Comparison of ENCODE assay signal across 9 cellular contexts in genomic region chr1:1419812-1420653, GRCh38. TPM values are rescaled to one million over a fixed set of nuclear protein-coding genes. Genes with fewer than 3 reads are reported as not detected.
DNase-seq lines count a peak whose midpoint lies in the region; ATAC-seq, FAIRE-seq and TF ChIP-seq lines count a peak whose summit lies in the region.
"Had no signal": no experiment of that assay in that cellular context is flagged by ENCODE, and none has a peak within 500 bp of the region (broad histone marks: within the 10 kb centered on the region; RNA-seq: fewer than 3 reads in every experiment).

No MANE protein-coding gene starts in this region.

- peaks cover 4% of the 10 kb centered on the region for H3K4me1 ChIP-seq in iPS-15b (ENCODE audit: control insufficient read depth, insufficient read depth, low read length)

- no peak overlapping the region for H3K4me3 ChIP-seq in iPS-15b (ENCODE audit: low read depth, low read length)
- H3K4me3 ChIP-seq in skeletal muscle cell (ENCODE audit: low read depth, low read length): peak overlapping the region; percentile 11

- ATAC-seq in GM21737 (IDR thresholded peaks at IDR 0.05; ENCODE audit: unreplicated experiment) (no peak), HG03521 (IDR thresholded peaks at IDR 0.05; ENCODE audit: unreplicated experiment) (no peak)

- no peak for FAIRE-seq in GM12891 (lab: Jason Lieb, UNC)

- H3K9me3 ChIP-seq in iPS-15b (ENCODE audit: control insufficient read depth, insufficient read depth, low read length): no peaks in the 10 kb centered on the region

- DNase-seq in GM12891 (ENCODE audit: insufficient read length, low spot score): peak; percentile 34
- DNase-seq in skeletal muscle cell (ENCODE audit: low read depth): no peak
- no peak for DNase-seq in activated CD8-positive, alpha-beta memory T cell treated with anti-CD3 and anti-CD28 coated beads for 24 hours
- no peak for DNase-seq in glomerular visceral epithelial cell (ENCODE audit: extremely low spot score)
- DNase-seq: NCI-H526 treated with DMSO at 0.1 percent for 48 hours had no signal

- no peaks in the 10 kb centered on the region for H3K36me3 ChIP-seq in iPS-15b (ENCODE audit: control insufficient read depth, insufficient read depth, low read length)

- peak overlapping the region; percentile 60 for H3K9ac ChIP-seq in iPS-15b (ENCODE audit: low read depth, low read length)

- no peaks in the 10 kb centered on the region for H3K27me3 ChIP-seq in iPS-15b (ENCODE audit: control insufficient read depth, insufficient read depth, low read length)

- H3K27ac ChIP-seq in angular gyrus (ENCODE audit: low read depth, low read length): peak overlapping the region; percentile 96

- TF ChIP-seq POLR2A in GM12891 (IDR thresholded peaks at IDR 0.05; ENCODE audit: low read depth, low read length): no peak

TF ChIP-seq in GM12891, 5 proteins besides CTCF, POLR2A, EP300 and RAD21:
- TF ChIP-seq POU2F2 (IDR thresholded peaks at IDR 0.05; ENCODE audit: low read depth, low read length): no peak
- TF ChIP-seq SPI1 (IDR thresholded peaks at IDR 0.05; ENCODE audit: low read depth, low read length): no peak
- no peak for TF ChIP-seq POLR2AphosphoS5 (IDR thresholded peaks at IDR 0.05; ENCODE audit: low read depth, low read length)
- no peak for TF ChIP-seq PAX5 (IDR thresholded peaks at IDR 0.05; ENCODE audit: insufficient read depth, low read length, severe bottlenecking)
- no peak for TF ChIP-seq TAF1 (IDR thresholded peaks at IDR 0.05; ENCODE audit: low read depth, low read length)

RNA-seq across cellular contexts. Expression of gene ANKRD65, which starts 1.0 kb away (rescaled TPM):
- 0.87 TPM for polyA plus RNA-seq in GM12891 (2012; ENCODE audit: low read depth, missing spikeins)

RNA-seq across cellular contexts. Expression of gene MRPL20, which starts 12.9 kb away (rescaled TPM):
- 199 TPM for polyA plus RNA-seq in GM12891 (2012; ENCODE audit: low read depth, missing spikeins)

RNA-seq across cellular contexts. Expression of gene VWA1, which starts 15.5 kb away (rescaled TPM):
- polyA plus RNA-seq in GM12891 (2012; ENCODE audit: low read depth, missing spikeins): 0.33 TPM

RNA-seq across cellular contexts. Expression of gene CCNL2, which starts 20.9 kb away (rescaled TPM):
- 47.3 TPM for polyA plus RNA-seq in GM12891 (2012; ENCODE audit: low read depth, missing spikeins)

RNA-seq across cellular contexts. Expression of gene ATAD3C, which starts 29.5 kb away (rescaled TPM):
- polyA plus RNA-seq in GM12891 (2012; ENCODE audit: low read depth, missing spikeins): 0.40 TPM
